ENCODE assay signal across 1 cellular context in the genomic region with DNA sequence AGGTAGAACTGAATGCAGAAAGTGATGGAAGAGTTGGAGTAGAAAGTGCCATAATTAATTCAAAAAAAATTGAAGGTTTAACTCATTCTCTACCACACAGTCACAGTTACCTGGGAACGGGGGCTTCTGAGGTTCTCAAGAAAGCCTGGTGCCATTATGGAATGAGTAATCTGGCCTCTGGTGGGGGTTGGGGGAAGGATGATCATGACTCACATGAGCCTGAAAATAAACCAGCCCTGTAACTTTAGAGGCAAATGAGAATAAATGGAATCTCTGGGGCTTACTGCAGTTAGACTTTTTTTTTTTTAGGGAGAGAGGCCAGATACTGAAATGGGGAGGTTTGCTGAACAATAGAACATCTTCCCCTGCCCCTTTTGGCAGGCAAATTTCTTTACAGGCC.
TF ChIP-seq lines count a peak whose summit lies in the region.

No MANE protein-coding gene starts in this region.

TF ChIP-seq in IMR-90, 13 proteins besides CTCF, POLR2A, EP300 and RAD21:
- TF ChIP-seq, protein P1, sequence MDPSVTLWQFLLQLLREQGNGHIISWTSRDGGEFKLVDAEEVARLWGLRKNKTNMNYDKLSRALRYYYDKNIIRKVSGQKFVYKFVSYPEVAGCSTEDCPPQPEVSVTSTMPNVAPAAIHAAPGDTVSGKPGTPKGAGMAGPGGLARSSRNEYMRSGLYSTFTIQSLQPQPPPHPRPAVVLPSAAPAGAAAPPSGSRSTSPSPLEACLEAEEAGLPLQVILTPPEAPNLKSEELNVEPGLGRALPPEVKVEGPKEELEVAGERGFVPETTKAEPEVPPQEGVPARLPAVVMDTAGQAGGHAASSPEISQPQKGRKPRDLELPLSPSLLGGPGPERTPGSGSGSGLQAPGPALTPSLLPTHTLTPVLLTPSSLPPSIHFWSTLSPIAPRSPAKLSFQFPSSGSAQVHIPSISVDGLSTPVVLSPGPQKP (IDR thresholded peaks at IDR 0.05; ENCODE audit: borderline replicate concordance, low read depth, low read length), result no peak
- TF ChIP-seq CEBPB (IDR thresholded peaks at IDR 0.05; ENCODE audit: low read depth, low read length) (no peak), FOS (IDR thresholded peaks at IDR 0.05; ENCODE audit: low read depth, low read length) (peak; percentile 85; the same call in 1 of the 2 replicates), BHLHE40 (IDR thresholded peaks at IDR 0.05; ENCODE audit: low read depth, low read length) (no peak)
TF ChIP-seq in IMR-90: peak in this region for 1.
